Comparison of ENCODE assay signal across 1 cellular context in the genomic region with DNA sequence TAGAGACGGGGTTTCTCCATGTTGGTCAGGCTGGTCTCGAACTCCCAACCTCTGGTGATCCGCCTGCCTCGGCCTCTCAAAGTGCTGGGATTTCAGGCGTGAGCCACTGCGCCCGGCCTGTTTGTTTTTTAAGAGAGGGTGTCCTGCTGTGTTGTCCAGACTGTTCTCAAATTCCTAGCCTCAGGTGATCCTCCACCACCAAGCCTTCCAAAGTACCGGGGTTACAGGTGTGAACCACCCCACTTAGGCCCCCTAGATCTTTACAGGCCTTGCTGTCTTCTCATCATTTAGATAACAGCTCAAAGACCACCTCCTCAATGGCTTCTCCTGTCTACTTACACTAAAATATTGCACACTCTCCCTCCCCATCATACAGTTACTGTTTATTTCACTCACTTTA.
TF ChIP-seq lines count a peak whose summit lies in the region.

No MANE protein-coding gene starts in this region.

TF ChIP-seq in GM23338, 12 proteins besides CTCF, POLR2A, EP300 and RAD21 (continued from another document):
- TF ChIP-seq, protein P1, sequence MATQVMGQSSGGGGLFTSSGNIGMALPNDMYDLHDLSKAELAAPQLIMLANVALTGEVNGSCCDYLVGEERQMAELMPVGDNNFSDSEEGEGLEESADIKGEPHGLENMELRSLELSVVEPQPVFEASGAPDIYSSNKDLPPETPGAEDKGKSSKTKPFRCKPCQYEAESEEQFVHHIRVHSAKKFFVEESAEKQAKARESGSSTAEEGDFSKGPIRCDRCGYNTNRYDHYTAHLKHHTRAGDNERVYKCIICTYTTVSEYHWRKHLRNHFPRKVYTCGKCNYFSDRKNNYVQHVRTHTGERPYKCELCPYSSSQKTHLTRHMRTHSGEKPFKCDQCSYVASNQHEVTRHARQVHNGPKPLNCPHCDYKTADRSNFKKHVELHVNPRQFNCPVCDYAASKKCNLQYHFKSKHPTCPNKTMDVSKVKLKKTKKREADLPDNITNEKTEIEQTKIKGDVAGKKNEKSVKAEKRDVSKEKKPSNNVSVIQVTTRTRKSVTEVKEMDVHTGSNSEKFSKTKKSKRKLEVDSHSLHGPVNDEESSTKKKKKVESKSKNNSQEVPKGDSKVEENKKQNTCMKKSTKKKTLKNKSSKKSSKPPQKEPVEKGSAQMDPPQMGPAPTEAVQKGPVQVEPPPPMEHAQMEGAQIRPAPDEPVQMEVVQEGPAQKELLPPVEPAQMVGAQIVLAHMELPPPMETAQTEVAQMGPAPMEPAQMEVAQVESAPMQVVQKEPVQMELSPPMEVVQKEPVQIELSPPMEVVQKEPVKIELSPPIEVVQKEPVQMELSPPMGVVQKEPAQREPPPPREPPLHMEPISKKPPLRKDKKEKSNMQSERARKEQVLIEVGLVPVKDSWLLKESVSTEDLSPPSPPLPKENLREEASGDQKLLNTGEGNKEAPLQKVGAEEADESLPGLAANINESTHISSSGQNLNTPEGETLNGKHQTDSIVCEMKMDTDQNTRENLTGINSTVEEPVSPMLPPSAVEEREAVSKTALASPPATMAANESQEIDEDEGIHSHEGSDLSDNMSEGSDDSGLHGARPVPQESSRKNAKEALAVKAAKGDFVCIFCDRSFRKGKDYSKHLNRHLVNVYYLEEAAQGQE (IDR thresholded peaks at IDR 0.05; ENCODE audit: unreplicated experiment): no peak
- TF ChIP-seq POLR2AphosphoS5 (IDR thresholded peaks at IDR 0.05; ENCODE audit: low read depth): no peak
- no peak for TF ChIP-seq STAT1 (IDR thresholded peaks at IDR 0.05; ENCODE audit: unreplicated experiment)
- TF ChIP-seq ZNF114 (CRISPR knock-in tag; IDR thresholded peaks at IDR 0.05): no peak
- no peak for TF ChIP-seq EZH2phosphoT487 (IDR thresholded peaks at IDR 0.05; ENCODE audit: unreplicated experiment)
- TF ChIP-seq, protein P2, sequence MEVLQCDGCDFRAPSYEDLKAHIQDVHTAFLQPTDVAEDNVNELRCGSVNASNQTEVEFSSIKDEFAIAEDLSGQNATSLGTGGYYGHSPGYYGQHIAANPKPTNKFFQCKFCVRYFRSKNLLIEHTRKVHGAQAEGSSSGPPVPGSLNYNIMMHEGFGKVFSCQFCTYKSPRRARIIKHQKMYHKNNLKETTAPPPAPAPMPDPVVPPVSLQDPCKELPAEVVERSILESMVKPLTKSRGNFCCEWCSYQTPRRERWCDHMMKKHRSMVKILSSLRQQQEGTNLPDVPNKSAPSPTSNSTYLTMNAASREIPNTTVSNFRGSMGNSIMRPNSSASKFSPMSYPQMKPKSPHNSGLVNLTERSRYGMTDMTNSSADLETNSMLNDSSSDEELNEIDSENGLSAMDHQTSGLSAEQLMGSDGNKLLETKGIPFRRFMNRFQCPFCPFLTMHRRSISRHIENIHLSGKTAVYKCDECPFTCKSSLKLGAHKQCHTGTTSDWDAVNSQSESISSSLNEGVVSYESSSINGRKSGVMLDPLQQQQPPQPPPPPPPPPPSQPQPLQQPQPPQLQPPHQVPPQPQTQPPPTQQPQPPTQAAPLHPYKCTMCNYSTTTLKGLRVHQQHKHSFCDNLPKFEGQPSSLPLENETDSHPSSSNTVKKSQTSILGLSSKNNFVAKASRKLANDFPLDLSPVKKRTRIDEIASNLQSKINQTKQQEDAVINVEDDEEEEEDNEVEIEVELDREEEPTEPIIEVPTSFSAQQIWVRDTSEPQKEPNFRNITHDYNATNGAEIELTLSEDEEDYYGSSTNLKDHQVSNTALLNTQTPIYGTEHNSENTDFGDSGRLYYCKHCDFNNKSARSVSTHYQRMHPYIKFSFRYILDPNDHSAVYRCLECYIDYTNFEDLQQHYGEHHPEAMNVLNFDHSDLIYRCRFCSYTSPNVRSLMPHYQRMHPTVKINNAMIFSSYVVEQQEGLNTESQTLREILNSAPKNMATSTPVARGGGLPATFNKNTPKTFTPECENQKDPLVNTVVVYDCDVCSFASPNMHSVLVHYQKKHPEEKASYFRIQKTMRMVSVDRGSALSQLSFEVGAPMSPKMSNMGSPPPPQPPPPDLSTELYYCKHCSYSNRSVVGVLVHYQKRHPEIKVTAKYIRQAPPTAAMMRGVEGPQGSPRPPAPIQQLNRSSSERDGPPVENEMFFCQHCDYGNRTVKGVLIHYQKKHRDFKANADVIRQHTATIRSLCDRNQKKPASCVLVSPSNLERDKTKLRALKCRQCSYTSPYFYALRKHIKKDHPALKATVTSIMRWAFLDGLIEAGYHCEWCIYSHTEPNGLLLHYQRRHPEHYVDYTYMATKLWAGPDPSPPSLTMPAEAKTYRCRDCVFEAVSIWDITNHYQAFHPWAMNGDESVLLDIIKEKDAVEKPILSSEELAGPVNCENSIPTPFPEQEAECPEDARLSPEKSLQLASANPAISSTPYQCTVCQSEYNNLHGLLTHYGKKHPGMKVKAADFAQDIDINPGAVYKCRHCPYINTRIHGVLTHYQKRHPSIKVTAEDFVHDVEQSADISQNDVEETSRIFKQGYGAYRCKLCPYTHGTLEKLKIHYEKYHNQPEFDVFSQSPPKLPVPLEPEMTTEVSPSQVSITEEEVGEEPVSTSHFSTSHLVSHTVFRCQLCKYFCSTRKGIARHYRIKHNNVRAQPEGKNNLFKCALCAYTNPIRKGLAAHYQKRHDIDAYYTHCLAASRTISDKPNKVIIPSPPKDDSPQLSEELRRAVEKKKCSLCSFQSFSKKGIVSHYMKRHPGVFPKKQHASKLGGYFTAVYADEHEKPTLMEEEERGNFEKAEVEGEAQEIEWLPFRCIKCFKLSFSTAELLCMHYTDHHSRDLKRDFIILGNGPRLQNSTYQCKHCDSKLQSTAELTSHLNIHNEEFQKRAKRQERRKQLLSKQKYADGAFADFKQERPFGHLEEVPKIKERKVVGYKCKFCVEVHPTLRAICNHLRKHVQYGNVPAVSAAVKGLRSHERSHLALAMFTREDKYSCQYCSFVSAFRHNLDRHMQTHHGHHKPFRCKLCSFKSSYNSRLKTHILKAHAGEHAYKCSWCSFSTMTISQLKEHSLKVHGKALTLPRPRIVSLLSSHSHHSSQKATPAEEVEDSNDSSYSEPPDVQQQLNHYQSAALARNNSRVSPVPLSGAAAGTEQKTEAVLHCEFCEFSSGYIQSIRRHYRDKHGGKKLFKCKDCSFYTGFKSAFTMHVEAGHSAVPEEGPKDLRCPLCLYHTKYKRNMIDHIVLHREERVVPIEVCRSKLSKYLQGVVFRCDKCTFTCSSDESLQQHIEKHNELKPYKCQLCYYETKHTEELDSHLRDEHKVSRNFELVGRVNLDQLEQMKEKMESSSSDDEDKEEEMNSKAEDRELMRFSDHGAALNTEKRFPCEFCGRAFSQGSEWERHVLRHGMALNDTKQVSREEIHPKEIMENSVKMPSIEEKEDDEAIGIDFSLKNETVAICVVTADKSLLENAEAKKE (CRISPR knock-in tag; IDR thresholded peaks at IDR 0.05): no peak
- TF ChIP-seq, protein P3, sequence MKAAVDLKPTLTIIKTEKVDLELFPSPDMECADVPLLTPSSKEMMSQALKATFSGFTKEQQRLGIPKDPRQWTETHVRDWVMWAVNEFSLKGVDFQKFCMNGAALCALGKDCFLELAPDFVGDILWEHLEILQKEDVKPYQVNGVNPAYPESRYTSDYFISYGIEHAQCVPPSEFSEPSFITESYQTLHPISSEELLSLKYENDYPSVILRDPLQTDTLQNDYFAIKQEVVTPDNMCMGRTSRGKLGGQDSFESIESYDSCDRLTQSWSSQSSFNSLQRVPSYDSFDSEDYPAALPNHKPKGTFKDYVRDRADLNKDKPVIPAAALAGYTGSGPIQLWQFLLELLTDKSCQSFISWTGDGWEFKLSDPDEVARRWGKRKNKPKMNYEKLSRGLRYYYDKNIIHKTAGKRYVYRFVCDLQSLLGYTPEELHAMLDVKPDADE (IDR thresholded peaks at IDR 0.05): no peak
TF ChIP-seq in GM23338: peak in this region for 0.
